ENCODE assay signal across 8 cellular contexts in genomic region chr13:42497798-42498197, GRCh38.
DNase-seq lines count a peak whose midpoint lies in the region; ATAC-seq and TF ChIP-seq lines count a peak whose summit lies in the region.

No MANE protein-coding gene starts in this region.

- intact Hi-C loops in vagina (cut with DNase I) = no loop called here

- no peak for TF ChIP-seq CTCF in OCI-LY3 (IDR thresholded peaks at IDR 0.05; ENCODE audit: low read depth, low read length)
- no peak for TF ChIP-seq CTCF in smooth muscle cell (IDR thresholded peaks at IDR 0.05; ENCODE audit: borderline replicate concordance, insufficient read depth, poor library complexity, severe bottlenecking)
- no peak for TF ChIP-seq CTCF in vagina (IDR thresholded peaks at IDR 0.05)

- H3K9me3 ChIP-seq in OCI-LY3 (ENCODE audit: insufficient read depth, low read length) = no peaks in the 10 kb centered on the region
- no peaks in the 10 kb centered on the region for H3K9me3 ChIP-seq in smooth muscle cell (replicated peaks; ENCODE audit: low read depth)
- H3K9me3 ChIP-seq in vagina = no peaks in the 10 kb centered on the region

- H3K4me3 ChIP-seq in OCI-LY3 (ENCODE audit: low read length) = peak overlapping the region; percentile 19
- H3K4me3 ChIP-seq in smooth muscle cell = no peak overlapping the region
- no peak overlapping the region for H3K4me3 ChIP-seq in vagina

- H3K79me2 ChIP-seq in OCI-LY3 (ENCODE audit: low read length) (no peaks in the 10 kb centered on the region), smooth muscle cell (ENCODE audit: low read depth) (no peaks in the 10 kb centered on the region)

- H3K27ac ChIP-seq in OCI-LY3 (ENCODE audit: low read length) (peak overlapping the region; percentile 24), smooth muscle cell (ENCODE audit: low read depth) (no peak overlapping the region), vagina (no peak overlapping the region)

- H3K36me3 ChIP-seq in OCI-LY3 (replicated peaks; ENCODE audit: low read depth, low read length) (no peaks in the 10 kb centered on the region), smooth muscle cell (ENCODE audit: low read depth) (no peaks in the 10 kb centered on the region), vagina (no peaks in the 10 kb centered on the region)

- H3K4me2 ChIP-seq in OCI-LY3 (ENCODE audit: low read length) = peak overlapping the region; percentile 55
- no peak overlapping the region for H3K4me2 ChIP-seq in smooth muscle cell

- H2AFZ ChIP-seq in OCI-LY3 (ENCODE audit: low read depth, low read length) = no peak overlapping the region
- no peak overlapping the region for H2AFZ ChIP-seq in smooth muscle cell (ENCODE audit: low read depth)

- WGBS in smooth muscle cell (ENCODE audit: low lambda C conversion rate) = 57% methylated on average over 1 of the region's 1 CpG

- peak; percentile 94 for ATAC-seq in GM18870 (IDR thresholded peaks at IDR 0.05; ENCODE audit: unreplicated experiment)
- peak; percentile 93 for ATAC-seq in HG02610 (IDR thresholded peaks at IDR 0.05; ENCODE audit: unreplicated experiment)

- H3F3A ChIP-seq in smooth muscle cell (ENCODE audit: low read depth) = no peaks in the 10 kb centered on the region

- peaks cover 39% of the 10 kb centered on the region for H3K4me1 ChIP-seq in OCI-LY3 (ENCODE audit: low read length)
- no peaks in the 10 kb centered on the region for H3K4me1 ChIP-seq in smooth muscle cell (ENCODE audit: low read depth)
- no peaks in the 10 kb centered on the region for H3K4me1 ChIP-seq in vagina

- H3K9ac ChIP-seq in OCI-LY3 (ENCODE audit: low read length) = no peak overlapping the region
- H3K9ac ChIP-seq in smooth muscle cell (ENCODE audit: low read depth) = no peak overlapping the region

- H3K27me3 ChIP-seq in OCI-LY3 (ENCODE audit: low read depth, low read length) = peaks cover 7% of the 10 kb centered on the region; the same call in 1 of the 2 replicates
- no peaks in the 10 kb centered on the region for H3K27me3 ChIP-seq in smooth muscle cell (ENCODE audit: low read depth)
- no peaks in the 10 kb centered on the region for H3K27me3 ChIP-seq in vagina

- no peak for TF ChIP-seq POLR2A in vagina (IDR thresholded peaks at IDR 0.05)

- H4K20me1 ChIP-seq in OCI-LY3 (ENCODE audit: insufficient read depth, low read length) = no peaks in the 10 kb centered on the region
- H4K20me1 ChIP-seq in smooth muscle cell (ENCODE audit: low read depth) = no peaks in the 10 kb centered on the region

- peak; percentile 96 for DNase-seq in iris pigment epithelial cell (ENCODE audit: low read depth)
- DNase-seq in NCI-H345 treated with DMSO at 0.1 percent for 48 hours (lab: John Stamatoyannopoulos, UW; ENCODE audit: unreplicated experiment) = no peak
- DNase-seq in smooth muscle cell (lab: John Stamatoyannopoulos, UW; ENCODE audit: unreplicated experiment) = no peak
- DNase-seq in DMS79 treated with DMSO at 0.1 percent for 48 hours (lab: John Stamatoyannopoulos, UW) = no peak
- DNase-seq in vagina (ENCODE audit: extremely low spot score in 2 of 2) = no peak
